Comparison of ENCODE assay signal across 1 cellular context in genomic region chr10:93032105-93032808, GRCh38.
TF ChIP-seq lines count a peak whose summit lies in the region.

No MANE protein-coding gene starts in this region.

TF ChIP-seq in HepG2, 621 proteins besides CTCF, POLR2A, EP300 and RAD21 (continued from another document and continues in another):
- TF ChIP-seq ARID5B (CRISPR knock-in tag; IDR thresholded peaks at IDR 0.05), result 0 out of 2 replicates have a peak, but pooled peaks have one; percentile 13
- no peak for TF ChIP-seq SRSF9 (IDR thresholded peaks at IDR 0.05; ENCODE audit: borderline replicate concordance, insufficient read depth, low read depth, low read length, poor library complexity, severe bottlenecking)
- no peak for TF ChIP-seq CCAR2 (optimal IDR thresholded peaks at IDR 0.05; ENCODE audit: low read depth, low read length)
- peak; percentile 49; the same call in 1 of the 2 replicates for TF ChIP-seq FOXP1 (IDR thresholded peaks at IDR 0.05)
- TF ChIP-seq FOXP1 (CRISPR knock-in tag; IDR thresholded peaks at IDR 0.05), result peak; percentile 87
- TF ChIP-seq JDP2 (CRISPR knock-in tag; IDR thresholded peaks at IDR 0.05; ENCODE audit: borderline replicate concordance), result no peak
- TF ChIP-seq GLI4 (CRISPR knock-in tag; IDR thresholded peaks at IDR 0.05; ENCODE audit: borderline replicate concordance), result no peak
- no peak for TF ChIP-seq CEBPZ (IDR thresholded peaks at IDR 0.05; ENCODE audit: low read length)
- no peak for TF ChIP-seq STAT5B (CRISPR knock-in tag; IDR thresholded peaks at IDR 0.05)
- TF ChIP-seq ZNF337 (CRISPR knock-in tag; IDR thresholded peaks at IDR 0.05; ENCODE audit: borderline replicate concordance, low read depth), result no peak
- no peak for TF ChIP-seq TRIM22 (IDR thresholded peaks at IDR 0.05)
- no peak for TF ChIP-seq SNRNP70 (IDR thresholded peaks at IDR 0.05; ENCODE audit: low read depth, low read length)
- no peak for TF ChIP-seq GMEB2 (CRISPR knock-in tag; IDR thresholded peaks at IDR 0.05; ENCODE audit: low read depth)
- no peak for TF ChIP-seq KMT2A (CRISPR knock-in tag; IDR thresholded peaks at IDR 0.05)
- TF ChIP-seq ZNF558 (CRISPR knock-in tag; IDR thresholded peaks at IDR 0.05; ENCODE audit: borderline replicate concordance), result no peak
- TF ChIP-seq FOXC1 (CRISPR knock-in tag; IDR thresholded peaks at IDR 0.05; ENCODE audit: borderline replicate concordance), result no peak
- no peak for TF ChIP-seq ZNF432 (CRISPR knock-in tag; IDR thresholded peaks at IDR 0.05; ENCODE audit: borderline replicate concordance)
- TF ChIP-seq ZNF446 (CRISPR knock-in tag; IDR thresholded peaks at IDR 0.05), result no peak
- TF ChIP-seq MATR3 (CRISPR knock-in tag; IDR thresholded peaks at IDR 0.05), result no peak
- TF ChIP-seq ZNF747 (CRISPR knock-in tag; IDR thresholded peaks at IDR 0.05; ENCODE audit: borderline replicate concordance), result no peak
- TF ChIP-seq HNF1A (IDR thresholded peaks at IDR 0.05; ENCODE audit: low read depth), result no peak
- TF ChIP-seq HNF1A (CRISPR knock-in tag; IDR thresholded peaks at IDR 0.05; ENCODE audit: borderline replicate concordance), result no peak
- TF ChIP-seq NCOA1 (CRISPR knock-in tag; IDR thresholded peaks at IDR 0.05), result no peak
- no peak for TF ChIP-seq JUND (CRISPR knock-in tag; IDR thresholded peaks at IDR 0.05)
- TF ChIP-seq NPAS2 (CRISPR knock-in tag; IDR thresholded peaks at IDR 0.05; ENCODE audit: borderline replicate concordance), result no peak
- TF ChIP-seq EHMT2 (IDR thresholded peaks at IDR 0.05; ENCODE audit: borderline replicate concordance, low read depth, low read length), result peak; percentile 29; the same call in 1 of the 2 replicates
- TF ChIP-seq MYPOP (CRISPR knock-in tag; IDR thresholded peaks at IDR 0.05), result no peak
- no peak for TF ChIP-seq E2F2 (CRISPR knock-in tag; IDR thresholded peaks at IDR 0.05; ENCODE audit: borderline replicate concordance)
- TF ChIP-seq SCMH1 (CRISPR knock-in tag; IDR thresholded peaks at IDR 0.05; ENCODE audit: borderline replicate concordance), result no peak
- no peak for TF ChIP-seq TGIF2 (CRISPR knock-in tag; IDR thresholded peaks at IDR 0.05)
- TF ChIP-seq ZNF883 (CRISPR knock-in tag; IDR thresholded peaks at IDR 0.05; ENCODE audit: not compliant biosample characterization), result no peak
- no peak for TF ChIP-seq DBP (CRISPR knock-in tag; IDR thresholded peaks at IDR 0.05; ENCODE audit: not compliant biosample characterization)
- TF ChIP-seq TFDP1 (CRISPR knock-in tag; IDR thresholded peaks at IDR 0.05; ENCODE audit: borderline replicate concordance), result no peak
- no peak for TF ChIP-seq SATB2 (CRISPR knock-in tag; IDR thresholded peaks at IDR 0.05)
- no peak for TF ChIP-seq DMTF1 (CRISPR knock-in tag; IDR thresholded peaks at IDR 0.05)
- TF ChIP-seq ZMAT3 (CRISPR knock-in tag; conservative IDR thresholded peaks at IDR 0.05), result no peak
- TF ChIP-seq MXD3 (CRISPR knock-in tag; IDR thresholded peaks at IDR 0.05), result no peak
- TF ChIP-seq NFE2 (CRISPR knock-in tag; IDR thresholded peaks at IDR 0.05), result no peak
